Comparison of ENCODE assay signal across 12 cellular contexts in genomic region chr10:97861351-97861750, GRCh38. TPM values are rescaled to one million over a fixed set of nuclear protein-coding genes. Genes with fewer than 3 reads are reported as not detected.
A peak's percentile ranks its signal among the peaks of the same experiment; 100 is the strongest.
DNase-seq lines count a peak whose midpoint lies in the region; ATAC-seq and TF ChIP-seq lines count a peak whose summit lies in the region.
"Had no signal": no experiment of that assay in that cellular context is flagged by ENCODE, and none has a peak within 500 bp of the region (broad histone marks: within the 10 kb centered on the region; RNA-seq: fewer than 3 reads in every experiment).

No MANE protein-coding gene starts in this region.

- peak; percentile 69 to 74 for ATAC-seq in activated T-cell treated with anti-CD3 and anti-CD28 coated beads, Interleukin-2, amount 50 U/mL, for 72 hours (replicated peaks in 1 of 2)
- ATAC-seq in foreskin keratinocyte, result peak; percentile 99
- peak; percentile 57 for ATAC-seq in stimulated activated naive CD8-positive, alpha-beta T cell treated with anti-CD3 and anti-CD28 coated beads, Interleukin-15, Interleukin-2, amounts not matched to agents 100 U/mL and 50 U/mL, for 24 hours

- no peaks in the 10 kb centered on the region for H3K27me3 ChIP-seq in foreskin keratinocyte

- H3K27ac ChIP-seq in RWPE1 (no peak overlapping the region), foreskin keratinocyte (no peak overlapping the region)

- no peaks in the 10 kb centered on the region for H3K27me3 Mint-ChIP-seq in activated T-cell treated with anti-CD3 and anti-CD28 coated beads, Interleukin-2, amount 50 U/mL, for 72 hours (ENCODE audit: low read depth)
- H3K27me3 Mint-ChIP-seq in activated T-cell treated with anti-CD3 and anti-CD28 coated beads, Interleukin-2, amount 50 U/mL, for 24 hours, result no peaks in the 10 kb centered on the region
- H3K27me3 Mint-ChIP-seq: activated naive CD8-positive, alpha-beta T cell treated with anti-CD3 and anti-CD28 coated beads, Interleukin-2, amount 10 ng/mL, durations not matched to agents 7 days and 5 days; CD8-positive, alpha-beta memory T cell had no signal

- CTCF ChIA-PET in RWPE1 (lab: Yijun Ruan, JAX), result interaction anchor here (3.2 to 4.3 kb wide), 2 partner anchors 8 to 69 kb away, joined by 18 to 29 read pairs; no protein-coding TSS in a partner anchor

- H3K36me3 Mint-ChIP-seq in activated T-cell treated with anti-CD3 and anti-CD28 coated beads, Interleukin-2, amount 50 U/mL, for 72 hours (ENCODE audit: insufficient read depth in 2 of 2), result no peaks in the 10 kb centered on the region
- H3K36me3 Mint-ChIP-seq in activated T-cell treated with anti-CD3 and anti-CD28 coated beads, Interleukin-2, amount 50 U/mL, for 24 hours (ENCODE audit: low read depth), result no peaks in the 10 kb centered on the region

- POLR2A ChIA-PET in RWPE1 (lab: Yijun Ruan, JAX; ENCODE audit: low non-redundant PET), result no interaction called here

- peaks cover 15% of the 10 kb centered on the region for H3K4me1 Mint-ChIP-seq in activated T-cell treated with anti-CD3 and anti-CD28 coated beads, Interleukin-2, amount 50 U/mL, for 72 hours (ENCODE audit: low read depth)
- H3K4me1 Mint-ChIP-seq in activated T-cell treated with anti-CD3 and anti-CD28 coated beads, Interleukin-2, amount 50 U/mL, for 24 hours (ENCODE audit: low read depth), result peaks cover 16% of the 10 kb centered on the region

- no peak for TF ChIP-seq CTCF in RWPE1 (conservative IDR thresholded peaks at IDR 0.05; ENCODE audit: low read depth)
- TF ChIP-seq CTCF in foreskin keratinocyte (conservative IDR thresholded peaks at IDR 0.05), result no peak

- H3K4me3 Mint-ChIP-seq in activated T-cell treated with anti-CD3 and anti-CD28 coated beads, Interleukin-2, amount 50 U/mL, for 72 hours, result no peak overlapping the region
- no peak overlapping the region for H3K4me3 Mint-ChIP-seq in activated T-cell treated with anti-CD3 and anti-CD28 coated beads, Interleukin-2, amount 50 U/mL, for 24 hours
- H3K4me3 Mint-ChIP-seq: activated naive CD8-positive, alpha-beta T cell treated with anti-CD3 and anti-CD28 coated beads, Interleukin-2, amount 10 ng/mL, durations not matched to agents 7 days and 5 days; CD8-positive, alpha-beta memory T cell had no signal

- H3K27ac Mint-ChIP-seq in activated T-cell treated with anti-CD3 and anti-CD28 coated beads, Interleukin-2, amount 50 U/mL, for 72 hours, result no peak overlapping the region
- no peak overlapping the region for H3K27ac Mint-ChIP-seq in activated T-cell treated with anti-CD3 and anti-CD28 coated beads, Interleukin-2, amount 50 U/mL, for 24 hours
- H3K27ac Mint-ChIP-seq: CD8-positive, alpha-beta memory T cell had no signal

- H3K9me3 Mint-ChIP-seq in activated T-cell treated with anti-CD3 and anti-CD28 coated beads, Interleukin-2, amount 50 U/mL, for 72 hours, result no peaks in the 10 kb centered on the region
- no peaks in the 10 kb centered on the region for H3K9me3 Mint-ChIP-seq in activated T-cell treated with anti-CD3 and anti-CD28 coated beads, Interleukin-2, amount 50 U/mL, for 24 hours
- H3K9me3 Mint-ChIP-seq: activated naive CD8-positive, alpha-beta T cell treated with anti-CD3 and anti-CD28 coated beads, Interleukin-2, amount 10 ng/mL, durations not matched to agents 7 days and 5 days; CD8-positive, alpha-beta memory T cell had no signal

- DNase-seq in activated T-cell treated with anti-CD3 and anti-CD28 coated beads, Interleukin-2, amount 50 U/mL, for 72 hours, result peak; percentile 13 to 15
- DNase-seq in activated T-cell treated with anti-CD3 and anti-CD28 coated beads, Interleukin-2, amount 50 U/mL, for 24 hours, result no peak
- DNase-seq in RWPE1 (ENCODE audit: low spot score) (peak; percentile 88), foreskin keratinocyte (peak; percentile 61 to 77), COLO668 (lab: John Stamatoyannopoulos, UW; ENCODE audit: unreplicated experiment) (no peak), hippocampal formation (lab: John Stamatoyannopoulos, UW) (no peak)
- DNase-seq in stimulated activated naive CD8-positive, alpha-beta T cell treated with anti-CD3 and anti-CD28 coated beads, Interleukin-15, Interleukin-2, amounts not matched to agents 100 U/mL and 50 U/mL, for 24 hours, result no peak
- no peak for DNase-seq in stimulated activated CD4-positive, alpha-beta T cell treated with anti-CD3 and anti-CD28 coated beads, Interleukin-4, amount 100 ng/mL, for 24 hours
- DNase-seq: activated naive CD8-positive, alpha-beta T cell treated with anti-CD3 and anti-CD28 coated beads, Interleukin-2, amount 10 ng/mL, durations not matched to agents 7 days and 5 days; CD8-positive, alpha-beta memory T cell; kidney; stimulated activated CD4-positive, alpha-beta T cell treated with anti-CD3 and anti-CD28 coated beads, Interleukin-4, amount 100 ng/mL, for 1 hour had no signal

- H3K4me1 ChIP-seq in foreskin keratinocyte, result no peaks in the 10 kb centered on the region

RNA-seq across cellular contexts. Expression of gene GOLGA7B, which starts 11.7 kb away (rescaled TPM):
- total RNA-seq in activated T-cell treated with anti-CD3 and anti-CD28 coated beads, Interleukin-2, amount 50 U/mL, for 72 hours, result under 1 TPM; 0.55 to 0.83 TPM
- total RNA-seq in foreskin keratinocyte, result 0.63 and 0.68 TPM in 2 replicates
- polyA plus RNA-seq in foreskin keratinocyte, result 0.66 and 0.90 TPM in 2 replicates

Comparison
In these comparisons a context has a peak if more than half of its experiments do, and no peak if none do; other contexts are left out.
1. DNase-seq: peak in activated T-cell treated with anti-CD3 and anti-CD28 coated beads, Interleukin-2, amount 50 U/mL, for 72 hours (2 of 2), RWPE1 (single experiment) and foreskin keratinocyte (2 of 2); none in activated T-cell treated with anti-CD3 and anti-CD28 coated beads, Interleukin-2, amount 50 U/mL, for 24 hours (single experiment), stimulated activated naive CD8-positive, alpha-beta T cell treated with anti-CD3 and anti-CD28 coated beads, Interleukin-15, Interleukin-2, amounts not matched to agents 100 U/mL and 50 U/mL, for 24 hours (single experiment), COLO668 (single experiment), hippocampal formation (0 of 2) and stimulated activated CD4-positive, alpha-beta T cell treated with anti-CD3 and anti-CD28 coated beads, Interleukin-4, amount 100 ng/mL, for 24 hours (single experiment).
2. Peak in every context shown above with its lines, with median percentiles within 50 percentile points of each other: ATAC-seq.